Comparison of ENCODE assay signal across 21 cellular contexts in the genomic region with DNA sequence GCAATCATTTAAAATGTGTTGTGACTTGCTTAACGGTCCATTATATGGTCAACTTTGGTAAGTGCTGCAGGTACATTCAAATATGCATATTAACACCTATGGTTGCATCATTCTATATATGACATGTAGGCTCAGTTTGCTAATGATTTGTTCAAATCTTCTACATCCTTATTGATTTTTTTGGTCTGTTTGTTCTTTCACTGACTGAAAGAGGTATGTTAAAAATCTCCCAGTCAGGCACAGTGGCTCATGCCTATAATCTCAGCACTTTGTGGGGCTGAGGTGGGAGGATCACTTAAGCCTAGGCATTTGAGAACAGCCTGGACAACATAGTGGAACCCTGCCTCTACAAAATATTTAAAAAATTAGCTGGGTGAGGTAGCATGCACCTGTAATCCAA. TPM values are rescaled to one million over a fixed set of nuclear protein-coding genes. Genes with fewer than 3 reads are reported as not detected.
DNase-seq lines count a peak whose midpoint lies in the region; ATAC-seq and TF ChIP-seq lines count a peak whose summit lies in the region.
"Had no signal": no experiment of that assay in that cellular context is flagged by ENCODE, and none has a peak within 500 bp of the region (broad histone marks: within the 10 kb centered on the region; RNA-seq: fewer than 3 reads in every experiment).

No MANE protein-coding gene starts in this region.

- H3K27ac Mint-ChIP-seq in GM23338, result 0 out of 2 replicates have a peak overlapping the region, but pooled peaks have one; percentile 31
- H3K27ac Mint-ChIP-seq in progenitor cell of endocrine pancreas, result peak overlapping the region; percentile 30
- no peak overlapping the region for H3K27ac Mint-ChIP-seq in activated CD4-positive, alpha-beta T cell treated with anti-CD3 and anti-CD28 coated beads for 36 hours
- H3K27ac Mint-ChIP-seq: B cell; CD4-positive, CD25-positive, alpha-beta regulatory T cell; CD8-positive, alpha-beta T cell; HFFc6 had no signal

- no peak for ATAC-seq in GM23338
- no peak for ATAC-seq in activated CD4-positive, alpha-beta T cell treated with anti-CD3 and anti-CD28 coated beads for 36 hours
- ATAC-seq: CD8-positive, alpha-beta T cell; GM12878; HCT116 had no signal

- H3K4me2 ChIP-seq in GM23338, result no peak overlapping the region
- no peak overlapping the region for H3K4me2 ChIP-seq in Karpas-422 (ENCODE audit: low read depth, low read length, poor library complexity, severe bottlenecking)
- H3K4me2 ChIP-seq: BLaER1 had no signal

- H3K9me3 ChIP-seq in Karpas-422 (ENCODE audit: low read length), result no peaks in the 10 kb centered on the region
- no peaks in the 10 kb centered on the region for H3K9me3 ChIP-seq in tibial artery
- H3K9me3 ChIP-seq: BLaER1, Caco-2 had no signal

- intact Hi-C loops in activated CD4-positive, alpha-beta T cell treated with anti-CD3 and anti-CD28 coated beads for 36 hours (cut with DNase I, micrococcal nuclease), result no loop called here
- intact Hi-C loops in tibial artery (cut with DNase I; ENCODE audit: low total_unique reads), result no loop called here

- H3K9me3 Mint-ChIP-seq in GM23338, result no peaks in the 10 kb centered on the region
- H3K9me3 Mint-ChIP-seq in progenitor cell of endocrine pancreas (ENCODE audit: low read depth), result peaks cover 3% of the 10 kb centered on the region
- H3K9me3 Mint-ChIP-seq in activated CD4-positive, alpha-beta T cell treated with anti-CD3 and anti-CD28 coated beads for 36 hours (ENCODE audit: low read depth), result no peaks in the 10 kb centered on the region
- H3K9me3 Mint-ChIP-seq: CD4-positive, CD25-positive, alpha-beta regulatory T cell; CD8-positive, alpha-beta T cell; H9; HFFc6 had no signal

- no peak overlapping the region for H3K9ac ChIP-seq in Karpas-422 (ENCODE audit: low read length)
- H3K9ac ChIP-seq: BLaER1, GM23248 had no signal

- POLR2A ChIA-PET in activated CD4-positive, alpha-beta T cell treated with anti-CD3 and anti-CD28 coated beads for 36 hours (lab: Charles Lee), result no interaction called here

- no peak overlapping the region for H2AFZ ChIP-seq in GM23338
- H2AFZ ChIP-seq in Karpas-422 (ENCODE audit: low read length), result no peak overlapping the region
- H2AFZ ChIP-seq: GM23248 had no signal

- H4K20me1 ChIP-seq in GM23338 (replicated peaks; ENCODE audit: insufficient read depth) (no peaks in the 10 kb centered on the region; the same call in 1 of the 2 replicates), Karpas-422 (ENCODE audit: insufficient read depth, low read depth, low read length) (no peaks in the 10 kb centered on the region)
- H4K20me1 ChIP-seq: BLaER1 had no signal

- H3K4me1 Mint-ChIP-seq in GM23338, result no peaks in the 10 kb centered on the region
- H3K4me1 Mint-ChIP-seq in progenitor cell of endocrine pancreas (ENCODE audit: low read depth), result peaks cover 5% of the 10 kb centered on the region
- H3K4me1 Mint-ChIP-seq in activated CD4-positive, alpha-beta T cell treated with anti-CD3 and anti-CD28 coated beads for 36 hours, result no peaks in the 10 kb centered on the region
- H3K4me1 Mint-ChIP-seq: B cell, H9 had no signal

- H3K4me3 ChIP-seq in GM23338, result no peak overlapping the region
- no peak overlapping the region for H3K4me3 ChIP-seq in Karpas-422 (ENCODE audit: low read length)
- H3K4me3 ChIP-seq in tibial artery, result no peak overlapping the region
- H3K4me3 ChIP-seq: BLaER1, GM12878, GM23248 had no signal

- H3F3A ChIP-seq in GM23338 (replicated peaks; ENCODE audit: low read depth), result no peaks in the 10 kb centered on the region

- TF ChIP-seq CTCF in GM23338 (conservative IDR thresholded peaks at IDR 0.05; ENCODE audit: low read depth in 2 of 2) (no peak), progenitor cell of endocrine pancreas (IDR thresholded peaks at IDR 0.05; ENCODE audit: unreplicated experiment) (no peak), tibial artery (IDR thresholded peaks at IDR 0.05) (no peak)

- CTCF ChIA-PET in activated CD4-positive, alpha-beta T cell treated with anti-CD3 and anti-CD28 coated beads for 36 hours (lab: Charles Lee), result no interaction called here

- H3K9me2 ChIP-seq in GM23338 (ENCODE audit: insufficient read depth) (no peaks in the 10 kb centered on the region), Karpas-422 (replicated peaks; ENCODE audit: insufficient read depth, low read length) (no peaks in the 10 kb centered on the region)

- DNase-seq in GM23338 (ENCODE audit: low spot score), result no peak
- DNase-seq in Karpas-422, result peak; percentile 38
- DNase-seq in progenitor cell of endocrine pancreas (ENCODE audit: low spot score, unreplicated experiment), result no peak
- DNase-seq in activated CD4-positive, alpha-beta T cell treated with anti-CD3 and anti-CD28 coated beads for 36 hours, result no peak
- DNase-seq in tibial artery, result no peak
- no peak for DNase-seq in NCI-H82 treated with DMSO at 0.1 percent for 48 hours (lab: John Stamatoyannopoulos, UW; ENCODE audit: unreplicated experiment)
- DNase-seq: Caco-2; CD4-positive, CD25-positive, alpha-beta regulatory T cell; CD8-positive, alpha-beta T cell; DMS 273 treated with DMSO at 0.1 percent for 48 hours; DMS79; EL; GDM1; GM23248; H9; HFFc6 had no signal

- peaks cover 2% of the 10 kb centered on the region for H3K27me3 Mint-ChIP-seq in GM23338 (ENCODE audit: insufficient read depth, low read depth, poor library complexity)
- no peaks in the 10 kb centered on the region for H3K27me3 Mint-ChIP-seq in progenitor cell of endocrine pancreas
- no peaks in the 10 kb centered on the region for H3K27me3 Mint-ChIP-seq in activated CD4-positive, alpha-beta T cell treated with anti-CD3 and anti-CD28 coated beads for 36 hours
- H3K27me3 Mint-ChIP-seq: B cell; CD4-positive, CD25-positive, alpha-beta regulatory T cell had no signal

- no peak overlapping the region for H3K27ac ChIP-seq in GM23338 (ENCODE audit: low read depth)
- H3K27ac ChIP-seq in Karpas-422 (ENCODE audit: low read length), result no peak overlapping the region
- no peak overlapping the region for H3K27ac ChIP-seq in tibial artery
- H3K27ac ChIP-seq: BLaER1, C4-2B, GM23248 had no signal

- H3K4me3 Mint-ChIP-seq in GM23338 (no peak overlapping the region), progenitor cell of endocrine pancreas (ENCODE audit: low read depth) (no peak overlapping the region)
- no peak overlapping the region for H3K4me3 Mint-ChIP-seq in activated CD4-positive, alpha-beta T cell treated with anti-CD3 and anti-CD28 coated beads for 36 hours
- H3K4me3 Mint-ChIP-seq: B cell; CD4-positive, CD25-positive, alpha-beta regulatory T cell; CD8-positive, alpha-beta T cell; H9; HFFc6 had no signal

- H3K27me3 ChIP-seq in GM23338 (ENCODE audit: insufficient read depth) (no peaks in the 10 kb centered on the region), Karpas-422 (ENCODE audit: low read length) (no peaks in the 10 kb centered on the region), tibial artery (no peaks in the 10 kb centered on the region)
- H3K27me3 ChIP-seq: BLaER1 had no signal

- H3K4me1 ChIP-seq in GM23338 (ENCODE audit: insufficient read depth) (no peaks in the 10 kb centered on the region), Karpas-422 (ENCODE audit: low read length) (no peaks in the 10 kb centered on the region), tibial artery (no peaks in the 10 kb centered on the region)
- H3K4me1 ChIP-seq: BLaER1, Caco-2 had no signal

- peaks cover 18% of the 10 kb centered on the region for H3K36me3 Mint-ChIP-seq in GM23338 (ENCODE audit: low read depth)
- peaks cover 20% of the 10 kb centered on the region for H3K36me3 Mint-ChIP-seq in progenitor cell of endocrine pancreas (ENCODE audit: insufficient read depth)
- H3K36me3 Mint-ChIP-seq in activated CD4-positive, alpha-beta T cell treated with anti-CD3 and anti-CD28 coated beads for 36 hours (ENCODE audit: low read depth), result peaks cover 9% of the 10 kb centered on the region

- no peaks in the 10 kb centered on the region for H3K36me3 ChIP-seq in GM23338 (ENCODE audit: insufficient read depth)
- H3K36me3 ChIP-seq in Karpas-422 (ENCODE audit: insufficient read depth, low read length), result no peaks in the 10 kb centered on the region
- H3K36me3 ChIP-seq in tibial artery, result peaks cover 0 to 7% (median 0%) of the 10 kb centered on the region in 3 donors

- H3K79me2 ChIP-seq in GM23338 (replicated peaks; ENCODE audit: insufficient read depth) (no peaks in the 10 kb centered on the region), Karpas-422 (ENCODE audit: low read length) (no peaks in the 10 kb centered on the region)

TF ChIP-seq in GM23338, 12 proteins besides CTCF, POLR2A, EP300 and RAD21 (continues in another document):
- TF ChIP-seq EZH2phosphoT487 (IDR thresholded peaks at IDR 0.05; ENCODE audit: unreplicated experiment), result no peak
- TF ChIP-seq NANOG (IDR thresholded peaks at IDR 0.05; ENCODE audit: borderline replicate concordance), result no peak

RNA-seq across cellular contexts. Expression of gene PIGU, which starts 29.2 kb away (rescaled TPM):
- total RNA-seq in GM23338 (2014; rRNA removed; shearing (Covaris generic)), result 28.9 and 31.3 TPM in 2 replicates
- polyA plus RNA-seq in GM23338 (2016; fragmentation: Nextera tagmentation; extraction: Ambion mirVana), result 22.4 and 24.3 TPM in 2 replicates
- 13.0 and 18.4 TPM in 2 replicates for total RNA-seq in Karpas-422 (2014; rRNA removed; shearing (Covaris generic); ENCODE audit: low replicate concordance)
- 44.3 and 45.8 TPM in 2 replicates for total RNA-seq in progenitor cell of endocrine pancreas
- total RNA-seq in activated CD4-positive, alpha-beta T cell treated with anti-CD3 and anti-CD28 coated beads for 36 hours, result 10 to 100 TPM; 21.1 to 28.2 TPM

RNA-seq across cellular contexts. Expression of gene TP53INP2, which starts 56.4 kb away (rescaled TPM):
- total RNA-seq in GM23338 (2014; rRNA removed; shearing (Covaris generic)), result 3.3 and 3.8 TPM in 2 replicates
- polyA plus RNA-seq in GM23338 (2016; fragmentation: Nextera tagmentation; extraction: Ambion mirVana), result 2.4 and 2.7 TPM in 2 replicates
- 4.6 and 8.1 TPM in 2 replicates for total RNA-seq in Karpas-422 (2014; rRNA removed; shearing (Covaris generic); ENCODE audit: low replicate concordance)
- total RNA-seq in progenitor cell of endocrine pancreas, result 31.5 and 33.0 TPM in 2 replicates
- total RNA-seq in activated CD4-positive, alpha-beta T cell treated with anti-CD3 and anti-CD28 coated beads for 36 hours, result 1 to 10 TPM; 2.2 to 2.3 TPM
